ENCODE assay signal across 9 cellular contexts in genomic region chr6:62283828-62284411, GRCh38. TPM values are rescaled to one million over a fixed set of nuclear protein-coding genes. Genes with fewer than 3 reads are reported as not detected.
DNase-seq lines count a peak whose midpoint lies in the region; ATAC-seq, FAIRE-seq and TF ChIP-seq lines count a peak whose summit lies in the region.
"Had no signal": no experiment of that assay in that cellular context is flagged by ENCODE, and none has a peak within 500 bp of the region (broad histone marks: within the 10 kb centered on the region; RNA-seq: fewer than 3 reads in every experiment).

No MANE protein-coding gene starts in this region.

- TF ChIP-seq CTCF in GM10248 (IDR thresholded peaks at IDR 0.05; ENCODE audit: control extremely low read depth, extremely low read depth, low read depth, missing control alignments) (peak; percentile 62), NB4 (IDR thresholded peaks at IDR 0.05; ENCODE audit: low read depth, low read length) (peak; percentile 44), bronchial epithelial cell (IDR thresholded peaks at IDR 0.05; ENCODE audit: insufficient read depth, low read length, severe bottlenecking) (peak; percentile 45)

- DNase-seq in GM10248 (ENCODE audit: extremely low spot score) (no peak), NB4 (ENCODE audit: low read depth) (peak; percentile 42), bronchial epithelial cell (ENCODE audit: low read depth) (peak; percentile 44), mucosa of gallbladder (ENCODE audit: low spot score) (peak; percentile 20), islet precursor cell (no peak), HCEC 1CT (no peak)

- FAIRE-seq in bronchial epithelial cell (lab: Jason Lieb, UNC): no peak

- H3K27me3 ChIP-seq in bronchial epithelial cell (ENCODE audit: control insufficient read depth, insufficient read depth, low read length): peaks cover 3% of the 10 kb centered on the region

- no peaks in the 10 kb centered on the region for H3K36me3 ChIP-seq in bronchial epithelial cell (ENCODE audit: control insufficient read depth, insufficient read depth, low read length)
- H3K36me3 ChIP-seq: SJSA1 had no signal

- CTCF ChIA-PET in GM10248 (lab: Yijun Ruan, JAX): interaction anchor here (0.8 to 3.0 kb wide), 9 partner anchors 9 to 475 kb away, joined by 3 to 17 read pairs (median 5); no protein-coding TSS in a partner anchor

- TF ChIP-seq POLR2A in NB4 (IDR thresholded peaks at IDR 0.05; ENCODE audit: extremely low read depth, insufficient read length): no peak

- H3K4me3 ChIP-seq in NB4 (ENCODE audit: low read depth, low read length) (no peak overlapping the region), bronchial epithelial cell (ENCODE audit: low read depth, low read length) (no peak overlapping the region)
- H3K4me3 ChIP-seq: SJSA1 had no signal

- ATAC-seq in GM19324 (IDR thresholded peaks at IDR 0.05; ENCODE audit: low FRiP score, unreplicated experiment): no peak
- no peak for ATAC-seq in HG03108 (IDR thresholded peaks at IDR 0.05; ENCODE audit: unreplicated experiment)

- POLR2A ChIA-PET in GM10248 (lab: Yijun Ruan, JAX): no interaction called here

RNA-seq across cellular contexts. Expression of gene KHDRBS2, which starts 2.1 kb away (rescaled TPM):
- total RNA-seq in bronchial epithelial cell (not detected in 2 replicates), mucosa of gallbladder (1.2 TPM)
- total RNA-seq: SJSA1 had no signal

Comparison
In these comparisons a context has a peak if more than half of its experiments do, and no peak if none do; other contexts are left out.
1. DNase-seq: peak in NB4 (single experiment), bronchial epithelial cell (single experiment) and mucosa of gallbladder (single experiment); none in GM10248 (single experiment), islet precursor cell (single experiment) and HCEC 1CT (single experiment).
2. Peak in every context shown above with its lines, with median percentiles within 50 percentile points of each other: CTCF ChIP-seq.